Comparison of ENCODE assay signal across 25 cellular contexts in the genomic region with DNA sequence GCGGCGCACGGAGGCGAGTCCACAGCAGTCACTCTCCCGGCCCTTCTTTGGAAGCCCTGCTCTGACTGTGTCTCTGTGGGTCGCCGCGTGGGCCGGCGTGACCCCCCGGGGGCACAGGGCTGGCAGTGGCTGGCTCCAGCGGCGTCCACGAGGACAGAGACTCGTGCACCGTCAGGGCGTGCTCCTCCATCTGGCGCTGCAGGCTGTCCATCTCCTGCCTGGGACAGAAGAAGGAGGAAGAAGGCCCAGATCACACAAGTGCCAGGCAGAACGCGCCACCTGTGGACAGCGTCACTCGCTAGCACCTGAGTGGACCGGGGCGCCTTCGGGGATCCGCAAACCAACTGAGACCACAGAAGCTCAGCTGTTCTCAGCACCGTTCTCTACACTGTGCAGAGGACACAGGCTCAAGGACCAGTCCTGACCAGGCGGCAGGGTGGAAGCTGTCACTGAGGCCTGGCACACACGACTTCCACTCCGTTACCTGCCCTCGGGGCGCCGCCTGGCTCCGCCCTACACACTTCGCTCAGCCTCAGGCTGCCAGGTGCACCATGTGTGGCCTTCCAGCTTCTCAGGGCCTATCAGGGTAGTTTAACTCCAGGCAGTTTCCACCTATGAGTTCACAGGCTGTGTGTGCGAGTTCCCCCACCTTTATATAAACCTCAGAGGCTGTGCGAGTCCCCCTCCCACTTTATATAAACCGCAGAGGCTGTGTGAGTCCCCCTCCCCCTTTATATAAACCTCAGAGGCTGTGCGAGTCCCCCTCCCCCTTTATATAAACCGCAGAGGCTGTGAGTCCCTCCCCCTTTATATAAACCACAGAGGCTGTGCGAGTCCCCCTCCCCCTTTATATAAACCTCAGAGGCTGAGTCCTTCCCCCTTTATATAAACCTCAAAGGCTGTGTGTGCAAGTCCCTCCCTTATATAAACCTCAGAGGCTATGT. TPM values are rescaled to one million over a fixed set of nuclear protein-coding genes. Genes with fewer than 3 reads are reported as not detected.
DNase-seq lines count a peak whose midpoint lies in the region; ATAC-seq and TF ChIP-seq lines count a peak whose summit lies in the region.
"Had no signal": no experiment of that assay in that cellular context is flagged by ENCODE, and none has a peak within 500 bp of the region (broad histone marks: within the 10 kb centered on the region; RNA-seq: fewer than 3 reads in every experiment).

No MANE protein-coding gene starts in this region.

- ATAC-seq in activated CD8-positive, alpha-beta T cell treated with anti-CD3 and anti-CD28 coated beads for 36 hours, result peak; percentile 47
- no peak for ATAC-seq in activated CD8-positive, alpha-beta T cell treated with anti-CD3 and anti-CD28 coated beads, Interleukin-2, amount 10 ng/mL, durations not matched to agents 7 days and 5 days
- peak; percentile 46 for ATAC-seq in CD4-positive, alpha-beta T cell (ENCODE audit: poor library complexity)
- ATAC-seq in omental fat pad (ENCODE audit: low FRiP score), result peak; percentile 6
- no peak for ATAC-seq in aorta (ENCODE audit: low FRiP score)

- H3K9me2 ChIP-seq in SU-DHL-6 (replicated peaks; ENCODE audit: insufficient read depth, low read length), result no peaks in the 10 kb centered on the region

- no peaks in the 10 kb centered on the region for H4K20me1 ChIP-seq in SU-DHL-6 (ENCODE audit: low read depth, low read length)

- no peak overlapping the region for H3K4me3 ChIP-seq in SU-DHL-6 (ENCODE audit: insufficient read depth, low read length, poor library complexity, severe bottlenecking)
- no peak overlapping the region for H3K4me3 ChIP-seq in aorta (ENCODE audit: low read length in 2 of 2)
- H3K4me3 ChIP-seq: cardiac muscle cell, coronary artery, esophagus squamous epithelium, smooth muscle cell had no signal

- H3K9ac ChIP-seq in SU-DHL-6 (ENCODE audit: low read length), result no peak overlapping the region

- peaks cover 44% of the 10 kb centered on the region for H3F3A ChIP-seq in SU-DHL-6 (ENCODE audit: insufficient read depth)

- CTCF ChIA-PET in activated CD8-positive, alpha-beta T cell treated with anti-CD3 and anti-CD28 coated beads for 36 hours (lab: Charles Lee), result interaction anchor here (1.0 kb wide), 1 partner anchor 15 kb away, joined by 3 read pairs; no protein-coding TSS in a partner anchor
- CTCF ChIA-PET in activated CD8-positive, alpha-beta T cell treated with anti-CD3 and anti-CD28 coated beads, Interleukin-2, amount 10 ng/mL, durations not matched to agents 7 days and 5 days (lab: Charles Lee), result interaction anchor here (0.7 kb wide), 1 partner anchor 131 kb away, joined by 4 read pairs; no protein-coding TSS in a partner anchor
- CTCF ChIA-PET in CD4-positive, alpha-beta T cell (lab: Charles Lee), result interaction anchor here (0.7 kb wide), 1 partner anchor 13 kb away, joined by 3 read pairs; no protein-coding TSS in a partner anchor

- POLR2A ChIA-PET in activated CD8-positive, alpha-beta T cell treated with anti-CD3 and anti-CD28 coated beads for 36 hours (lab: Charles Lee), result interaction anchor here (0.7 to 1.0 kb wide), 4 partner anchors 9 to 99 kb away, joined by 3 read pairs; no protein-coding TSS in a partner anchor
- POLR2A ChIA-PET in activated CD8-positive, alpha-beta T cell treated with anti-CD3 and anti-CD28 coated beads, Interleukin-2, amount 10 ng/mL, durations not matched to agents 7 days and 5 days (lab: Charles Lee), result interaction anchor here (1.3 kb wide), 1 partner anchor 61 kb away, joined by 5 read pairs; no protein-coding TSS in a partner anchor
- POLR2A ChIA-PET in CD4-positive, alpha-beta T cell (lab: Charles Lee), result interaction anchor here (1.1 to 1.4 kb wide), 4 partner anchors 11 to 114 kb away, joined by 3 to 4 read pairs (median 4); partner anchors contain the start of genes CHFR and PGAM5

- no peak for TF ChIP-seq CTCF in activated CD8-positive, alpha-beta T cell treated with anti-CD3 and anti-CD28 coated beads for 36 hours (IDR thresholded peaks at IDR 0.05)
- TF ChIP-seq CTCF in CD4-positive, alpha-beta T cell (IDR thresholded peaks at IDR 0.05), result no peak
- TF ChIP-seq CTCF in SU-DHL-6 (IDR thresholded peaks at IDR 0.05; ENCODE audit: insufficient read depth, low read length, poor library complexity, severe bottlenecking) (no peak), omental fat pad (IDR thresholded peaks at IDR 0.05) (no peak)

- no peak for DNase-seq in activated CD8-positive, alpha-beta T cell treated with anti-CD3 and anti-CD28 coated beads for 36 hours
- DNase-seq in activated CD8-positive, alpha-beta T cell treated with anti-CD3 and anti-CD28 coated beads, Interleukin-2, amount 10 ng/mL, durations not matched to agents 7 days and 5 days, result no peak
- DNase-seq in CD4-positive, alpha-beta T cell, result peak in 2 of 10 experiments; percentile 9 to 23
- no peak for DNase-seq in omental fat pad (ENCODE audit: low spot score)
- no peak for DNase-seq in SK-N-DZ (ENCODE audit: low spot score)
- DNase-seq in stimulated activated CD8-positive, alpha-beta memory T cell treated with anti-CD3 and anti-CD28 coated beads, Interleukin-4, amount 100 ng/mL, for 48 hours, result no peak
- DNase-seq in aorta, result no peak
- DNase-seq: activated CD4-positive, alpha-beta T cell treated with anti-CD3 and anti-CD28 coated beads, Interleukin-2, amount 50 U/mL, for 48 hours; activated gamma-delta T cell; activated T-cell treated with anti-CD3 and anti-CD28 coated beads for 4 hours; AML-193; COR-L47; DMS79; esophagus squamous epithelium; NCI-H1092 treated with DMSO at 0.1 percent for 48 hours; NCI-H187 treated with DMSO at 0.1 percent for 48 hours; NCI-H526; RPMI8226 had no signal

- H3K9me3 ChIP-seq in CD4-positive, alpha-beta T cell (ENCODE audit: control insufficient read depth, low read length), result no peaks in the 10 kb centered on the region
- H3K9me3 ChIP-seq in SU-DHL-6 (ENCODE audit: insufficient read depth, low read length) (no peaks in the 10 kb centered on the region), aorta (ENCODE audit: control insufficient read depth, low read length) (no peaks in the 10 kb centered on the region)
- H3K9me3 ChIP-seq: esophagus squamous epithelium had no signal

- WGBS in aorta, 2 donors, result 85 to 87% methylated on average over 41 of the region's 41 CpGs

- H3K4me1 Mint-ChIP-seq in activated CD8-positive, alpha-beta T cell treated with anti-CD3 and anti-CD28 coated beads for 36 hours (ENCODE audit: low read depth), result peaks cover 42% of the 10 kb centered on the region
- peaks cover 40% of the 10 kb centered on the region for H3K4me1 Mint-ChIP-seq in activated CD8-positive, alpha-beta T cell treated with anti-CD3 and anti-CD28 coated beads, Interleukin-2, amount 10 ng/mL, durations not matched to agents 7 days and 5 days (ENCODE audit: low read depth)
- peaks cover 53% of the 10 kb centered on the region for H3K4me1 Mint-ChIP-seq in CD4-positive, alpha-beta T cell (ENCODE audit: low read depth)

- peak overlapping the region; percentile 64 for H3K27ac ChIP-seq in CD4-positive, alpha-beta T cell (ENCODE audit: low read depth, low read length)
- H3K27ac ChIP-seq in SU-DHL-6 (ENCODE audit: low read depth, low read length) (peak overlapping the region; percentile 100), aorta (ENCODE audit: low read depth in 1 of 2, low read length in 2 of 2) (no peak overlapping the region)
- H3K27ac ChIP-seq: cardiac muscle cell, coronary artery, VCaP had no signal

- H3K4me1 ChIP-seq in aorta (ENCODE audit: control insufficient read depth in 1 of 2, insufficient read depth in 2 of 2, low read length in 2 of 2), result no peaks in the 10 kb centered on the region

- no peak overlapping the region for H3K4me3 Mint-ChIP-seq in activated CD8-positive, alpha-beta T cell treated with anti-CD3 and anti-CD28 coated beads for 36 hours
- H3K4me3 Mint-ChIP-seq in activated CD8-positive, alpha-beta T cell treated with anti-CD3 and anti-CD28 coated beads, Interleukin-2, amount 10 ng/mL, durations not matched to agents 7 days and 5 days, result no peak overlapping the region
- peak overlapping the region; percentile 54 for H3K4me3 Mint-ChIP-seq in CD4-positive, alpha-beta T cell
- H3K4me3 Mint-ChIP-seq: stimulated activated naive CD8-positive, alpha-beta T cell treated with anti-CD3 and anti-CD28 coated beads, Interleukin-15, Interleukin-2, amounts not matched to agents 100 ng/mL and 50 ng/mL, for 24 hours; type B pancreatic cell had no signal

- intact Hi-C loops in activated CD8-positive, alpha-beta T cell treated with anti-CD3 and anti-CD28 coated beads for 36 hours (cut with micrococcal nuclease), result no loop called here
- intact Hi-C loops in CD4-positive, alpha-beta T cell (cut with DNase I, micrococcal nuclease), result loop anchor here in 1 of 2 experiments (5.0 kb wide), 1 partner anchor 114 kb away; the partner anchor contains the start of gene CHFR
- intact Hi-C loops in aorta (cut with DNase I), result no loop called here

- no peaks in the 10 kb centered on the region for H3K27me3 Mint-ChIP-seq in activated CD8-positive, alpha-beta T cell treated with anti-CD3 and anti-CD28 coated beads for 36 hours
- H3K27me3 Mint-ChIP-seq in activated CD8-positive, alpha-beta T cell treated with anti-CD3 and anti-CD28 coated beads, Interleukin-2, amount 10 ng/mL, durations not matched to agents 7 days and 5 days (ENCODE audit: low read depth), result no peaks in the 10 kb centered on the region
- no peaks in the 10 kb centered on the region for H3K27me3 Mint-ChIP-seq in CD4-positive, alpha-beta T cell
- H3K27me3 Mint-ChIP-seq: stimulated activated naive CD8-positive, alpha-beta T cell treated with anti-CD3 and anti-CD28 coated beads, Interleukin-15, Interleukin-2, amounts not matched to agents 100 ng/mL and 50 ng/mL, for 24 hours; type B pancreatic cell had no signal

- peaks cover 47% of the 10 kb centered on the region for H3K36me3 Mint-ChIP-seq in activated CD8-positive, alpha-beta T cell treated with anti-CD3 and anti-CD28 coated beads for 36 hours (ENCODE audit: low read depth)
- peaks cover 49% of the 10 kb centered on the region for H3K36me3 Mint-ChIP-seq in activated CD8-positive, alpha-beta T cell treated with anti-CD3 and anti-CD28 coated beads, Interleukin-2, amount 10 ng/mL, durations not matched to agents 7 days and 5 days (ENCODE audit: low read depth)
- peaks cover 51% of the 10 kb centered on the region for H3K36me3 Mint-ChIP-seq in CD4-positive, alpha-beta T cell (ENCODE audit: low read depth)

- peaks cover 4% of the 10 kb centered on the region; the same call in 1 of the 2 replicates for H3K36me3 ChIP-seq in SU-DHL-6 (ENCODE audit: low read length)
- peaks cover 5 to 10% of the 10 kb centered on the region in 2 donors for H3K36me3 ChIP-seq in aorta (ENCODE audit: control insufficient read depth in 1 of 2, insufficient read depth in 2 of 2, low read length in 1 of 2)

- H3K9me3 Mint-ChIP-seq in activated CD8-positive, alpha-beta T cell treated with anti-CD3 and anti-CD28 coated beads for 36 hours, result no peaks in the 10 kb centered on the region
- H3K9me3 Mint-ChIP-seq in activated CD8-positive, alpha-beta T cell treated with anti-CD3 and anti-CD28 coated beads, Interleukin-2, amount 10 ng/mL, durations not matched to agents 7 days and 5 days (ENCODE audit: insufficient read depth), result no peaks in the 10 kb centered on the region
- H3K9me3 Mint-ChIP-seq in CD4-positive, alpha-beta T cell, result no peaks in the 10 kb centered on the region
- H3K9me3 Mint-ChIP-seq: stimulated activated naive CD8-positive, alpha-beta T cell treated with anti-CD3 and anti-CD28 coated beads, Interleukin-15, Interleukin-2, amounts not matched to agents 100 ng/mL and 50 ng/mL, for 24 hours; type B pancreatic cell had no signal

- H3K79me2 ChIP-seq in SU-DHL-6 (ENCODE audit: insufficient read depth, low read length), result no peaks in the 10 kb centered on the region

- H3K27me3 ChIP-seq in CD4-positive, alpha-beta T cell (ENCODE audit: control insufficient read depth, insufficient read depth, low read length), result no peaks in the 10 kb centered on the region
- H3K27me3 ChIP-seq in SU-DHL-6 (ENCODE audit: low read length), result no peaks in the 10 kb centered on the region
- no peaks in the 10 kb centered on the region for H3K27me3 ChIP-seq in aorta (ENCODE audit: control insufficient read depth in 1 of 2, insufficient read depth in 2 of 2, low read length in 1 of 2)
- H3K27me3 ChIP-seq: cardiac muscle cell, esophagus squamous epithelium had no signal

- H3K4me2 ChIP-seq in SU-DHL-6 (ENCODE audit: low read depth, low read length, poor library complexity, severe bottlenecking), result peak overlapping the region; percentile 94
- H3K4me2 ChIP-seq: smooth muscle cell had no signal

- peak overlapping the region; percentile 34 for H3K27ac Mint-ChIP-seq in activated CD8-positive, alpha-beta T cell treated with anti-CD3 and anti-CD28 coated beads for 36 hours
- H3K27ac Mint-ChIP-seq in activated CD8-positive, alpha-beta T cell treated with anti-CD3 and anti-CD28 coated beads, Interleukin-2, amount 10 ng/mL, durations not matched to agents 7 days and 5 days, result no peak overlapping the region
- H3K27ac Mint-ChIP-seq in CD4-positive, alpha-beta T cell, result peak overlapping the region; percentile 95
- H3K27ac Mint-ChIP-seq: type B pancreatic cell had no signal

- no peak overlapping the region for H2AFZ ChIP-seq in SU-DHL-6 (ENCODE audit: low read depth, low read length, severe bottlenecking)

RNA-seq across cellular contexts. Expression of gene ANKLE2, which starts 11.7 kb away (rescaled TPM):
- 100 to 1,000 TPM; 103 to 108 TPM for total RNA-seq in activated CD8-positive, alpha-beta T cell treated with anti-CD3 and anti-CD28 coated beads for 36 hours
- 100 to 1,000 TPM in 1 of 2 experiments, 10 to 100 TPM in 1; 95.7 to 101 TPM for total RNA-seq in activated CD8-positive, alpha-beta T cell treated with anti-CD3 and anti-CD28 coated beads, Interleukin-2, amount 10 ng/mL, durations not matched to agents 7 days and 5 days
- total RNA-seq in CD4-positive, alpha-beta T cell, result 10 to 100 TPM; 61.7 to 65.7 TPM
- 100 to 1,000 TPM in 1 of 4 donors, 10 to 100 TPM in 3; 69.0 to 187 (median 76.7) TPM for total RNA-seq in omental fat pad
- 71.3 and 81.4 TPM in 2 replicates for polyA plus RNA-seq in SK-N-DZ (2014; cell fraction: cytosol; rRNA removed)
- polyA plus RNA-seq in SK-N-DZ (2014; cell fraction: nucleus; rRNA removed), result 303 and 399 TPM in 2 replicates
- total RNA-seq in aorta, result 10 to 100 TPM; 52.0 to 65.1 TPM
- polyA plus RNA-seq in aorta, result 10 to 100 TPM in 1 of 2 donors, 1 to 10 TPM in 1; 7.6 to 55.7 TPM

RNA-seq across cellular contexts. Expression of gene GOLGA3, which starts 55.3 kb away (rescaled TPM):
- 10 to 100 TPM; 52.2 to 55.6 TPM for total RNA-seq in activated CD8-positive, alpha-beta T cell treated with anti-CD3 and anti-CD28 coated beads for 36 hours
- 10 to 100 TPM; 63.7 to 69.3 TPM for total RNA-seq in activated CD8-positive, alpha-beta T cell treated with anti-CD3 and anti-CD28 coated beads, Interleukin-2, amount 10 ng/mL, durations not matched to agents 7 days and 5 days
- 10 to 100 TPM; 31.5 to 34.0 TPM for total RNA-seq in CD4-positive, alpha-beta T cell
- total RNA-seq in omental fat pad, result 100 to 1,000 TPM in 1 of 4 donors, 10 to 100 TPM in 3; 55.0 to 136 (median 72.5) TPM
- polyA plus RNA-seq in SK-N-DZ (2014; cell fraction: cytosol; rRNA removed), result 21.1 and 26.2 TPM in 2 replicates
- polyA plus RNA-seq in SK-N-DZ (2014; cell fraction: nucleus; rRNA removed), result 25.9 and 59.6 TPM in 2 replicates
- total RNA-seq in aorta, result 10 to 100 TPM; 83.1 to 91.2 TPM
- 10 to 100 TPM; 17.9 to 21.8 TPM for polyA plus RNA-seq in aorta

Comparison
In these comparisons a context has a peak if more than half of its experiments do, and no peak if none do; other contexts are left out.
1. ATAC-seq: peak in activated CD8-positive, alpha-beta T cell treated with anti-CD3 and anti-CD28 coated beads for 36 hours (single experiment), CD4-positive, alpha-beta T cell (single experiment) and omental fat pad (single experiment); none in activated CD8-positive, alpha-beta T cell treated with anti-CD3 and anti-CD28 coated beads, Interleukin-2, amount 10 ng/mL, durations not matched to agents 7 days and 5 days (single experiment) and aorta (single experiment).
2. H3K27ac ChIP-seq: peak in CD4-positive, alpha-beta T cell (single experiment) and SU-DHL-6 (single experiment); none in aorta (0 of 2).